22 cellular contexts compared by ENCODE assay signal in genomic region chr1:118250232-118250631, GRCh38.
DNase-seq lines count a peak whose midpoint lies in the region; ATAC-seq and TF ChIP-seq lines count a peak whose summit lies in the region.
"Had no signal": no experiment of that assay in that cellular context is flagged by ENCODE, and none has a peak within 500 bp of the region (broad histone marks: within the 10 kb centered on the region; RNA-seq: fewer than 3 reads in every experiment).

No MANE protein-coding gene starts in this region.

- H2BK15ac ChIP-seq in H9 (ENCODE audit: low read depth, low read length) = no peak overlapping the region

- H3K56ac ChIP-seq in H9 (ENCODE audit: insufficient read length, low read depth, low read length) = no peak overlapping the region

- DNase-seq in H9 (no peak), WTC11 (ENCODE audit: low spot score) (no peak), iPS DF 19.7 (ENCODE audit: low read depth, low spot score) (peak; percentile 28), nephron progenitor cell (no peak), heart right ventricle (no peak), NCI-H446 (lab: John Stamatoyannopoulos, UW) (no peak)
- DNase-seq: C1 segment of cervical spinal cord; DND-41; GM23248; KBM-7; NCI-H1048; NCI-H1436; NCI-H2029 treated with DMSO at 0.1 percent for 48 hours; NCI-H2171; NCI-H748 treated with DMSO at 0.1 percent for 48 hours; NK-92 treated with Interleukin-12 subunit alpha and Interleukin-12 subunit beta, amount 100 ng/mL, for 24 hours; Peyer's patch; Right ventricle myocardium superior had no signal

- no peaks in the 10 kb centered on the region for H3K79me2 ChIP-seq in H9 (ENCODE audit: insufficient read depth, low read length)

- H3K27ac ChIP-seq in H9 (ENCODE audit: insufficient read length, low read depth, low read length) (no peak overlapping the region), heart right ventricle (no peak overlapping the region)
- H3K27ac ChIP-seq: GM23248, Peyer's patch, SK-N-MC had no signal

- no peak overlapping the region for H3K18ac ChIP-seq in H9 (ENCODE audit: insufficient read length, low read depth, low read length)

- H3K4me1 Mint-ChIP-seq in H9 (peaks cover 23 to 24% of the 10 kb centered on the region in 2 experiments), WTC11 (peaks cover 42% of the 10 kb centered on the region), nephron progenitor cell (peaks cover 56% of the 10 kb centered on the region)

- no peak overlapping the region for H3K23ac ChIP-seq in H9 (ENCODE audit: insufficient read length, low read depth, low read length)

- ATAC-seq in WTC11 (peak; percentile 79), heart right ventricle (no peak), GM18858 (IDR thresholded peaks at IDR 0.05; ENCODE audit: unreplicated experiment) (no peak), GM19463 (IDR thresholded peaks at IDR 0.05; ENCODE audit: unreplicated experiment) (no peak)
- ATAC-seq: HepG2 had no signal

- H3K4me3 ChIP-seq in heart right ventricle = no peak overlapping the region
- H3K4me3 ChIP-seq: GM23248, Peyer's patch, SK-N-MC had no signal

- H2AK5ac ChIP-seq in H9 (ENCODE audit: insufficient read length, low read length) = no peak overlapping the region

- no peak overlapping the region for H2BK12ac ChIP-seq in H9 (ENCODE audit: insufficient read length, low read depth, low read length)

- CTCF ChIA-PET in WTC11 (lab: Charles Lee) = interaction anchor here (0.6 to 1.4 kb wide), 3 partner anchors 9 to 27 kb away, joined by 3 to 7 read pairs (median 3); no protein-coding TSS in a partner anchor

- H3K27ac Mint-ChIP-seq in H9 (peak overlapping the region in 2 of 3 experiments; percentile 8 to 73; a peak in 2 of 7 replicates), WTC11 (peak overlapping the region; percentile 84), nephron progenitor cell (peak overlapping the region; percentile 80)

- H3T11ph ChIP-seq in H9 (ENCODE audit: low read length) = no peak overlapping the region

- H3K9me3 ChIP-seq in H9 (ENCODE audit: control insufficient read depth, low read depth, low read length) (no peaks in the 10 kb centered on the region), heart right ventricle (no peaks in the 10 kb centered on the region)
- H3K9me3 ChIP-seq: Peyer's patch had no signal

- peaks cover 5% of the 10 kb centered on the region; the same call in 1 of the 2 replicates for H3K4me1 ChIP-seq in H9 (ENCODE audit: insufficient read depth, low read length)
- H3K4me1 ChIP-seq in heart right ventricle = no peaks in the 10 kb centered on the region
- H3K4me1 ChIP-seq: Peyer's patch had no signal

- H4K5ac ChIP-seq in H9 (ENCODE audit: insufficient read length, low read depth, low read length) = no peak overlapping the region

- H3K4me2 ChIP-seq in H9 (ENCODE audit: insufficient read depth, insufficient read length, low read length) = peak overlapping the region; percentile 33

- H2AFZ ChIP-seq in H9 (ENCODE audit: low read length) = no peak overlapping the region
- H2AFZ ChIP-seq: GM23248 had no signal

- no peaks in the 10 kb centered on the region for H3K23me2 ChIP-seq in H9 (ENCODE audit: insufficient read length, low read depth, low read length, poor library complexity, severe bottlenecking)

- no peaks in the 10 kb centered on the region for H3K27me3 ChIP-seq in H9 (ENCODE audit: insufficient read depth, low read length)
- H3K27me3 ChIP-seq in heart right ventricle = peaks cover 0 to 4% (median 0%) of the 10 kb centered on the region in 7 donors
- H3K27me3 ChIP-seq: Peyer's patch had no signal

- no peaks in the 10 kb centered on the region for H4K20me1 ChIP-seq in H9 (ENCODE audit: control insufficient read depth, insufficient read depth, insufficient read length)

- no peaks in the 10 kb centered on the region for H3K79me1 ChIP-seq in H9 (ENCODE audit: insufficient read depth, low read depth, low read length, poor library complexity, severe bottlenecking)

- H2BK20ac ChIP-seq in H9 (ENCODE audit: low read depth, low read length, poor library complexity, severe bottlenecking) = no peak overlapping the region

- POLR2A ChIA-PET in WTC11 (lab: Charles Lee) = no interaction called here

- H2BK5ac ChIP-seq in H9 (ENCODE audit: insufficient read length, low read length) = no peak overlapping the region

- H4K91ac ChIP-seq in H9 (ENCODE audit: insufficient read length, low read depth, low read length) = no peak overlapping the region

- intact Hi-C loops in heart right ventricle (cut with DNase I) = no loop called here

- no peak overlapping the region for H2BK120ac ChIP-seq in H9 (ENCODE audit: low read depth, low read length, poor library complexity, severe bottlenecking)

- H3K36me3 Mint-ChIP-seq in H9 (ENCODE audit: insufficient read depth in 1 of 3, low read depth in 3 of 3) = no peaks in the 10 kb centered on the region
- H3K36me3 Mint-ChIP-seq in WTC11 = no peaks in the 10 kb centered on the region
- H3K36me3 Mint-ChIP-seq in nephron progenitor cell (ENCODE audit: low read depth) = no peaks in the 10 kb centered on the region

- H3K4ac ChIP-seq in H9 (ENCODE audit: low read depth, low read length) = no peak overlapping the region

- no CpG with 5 or more reads among the region's 3 CpGs for WGBS in H9 (ENCODE audit: extremely low coverage, insufficient read length, low lambda C conversion rate)
- 34% methylated on average over 3 of the region's 3 CpGs for WGBS in heart right ventricle, 2 donors

- no peak overlapping the region for H3K14ac ChIP-seq in H9 (ENCODE audit: insufficient read depth, low read length)

- TF ChIP-seq CTCF in H9 (conservative IDR thresholded peaks at IDR 0.05) = no peak
- TF ChIP-seq CTCF in WTC11 (IDR thresholded peaks at IDR 0.05) = no peak
- TF ChIP-seq CTCF in nephron progenitor cell (IDR thresholded peaks at IDR 0.05) = no peak
- TF ChIP-seq CTCF in heart right ventricle (IDR thresholded peaks at IDR 0.05) = no peak

- peak overlapping the region in 1 of 2 experiments; percentile 51; a peak in 2 of 5 replicates for H3K4me3 Mint-ChIP-seq in H9
- H3K4me3 Mint-ChIP-seq in WTC11 = peak overlapping the region; percentile 16; the same call in 1 of the 2 replicates
- H3K4me3 Mint-ChIP-seq in nephron progenitor cell = no peak overlapping the region

- no peak overlapping the region for H3K9ac ChIP-seq in H9 (ENCODE audit: extremely low read depth, insufficient read length, low read length)
- H3K9ac ChIP-seq: GM23248 had no signal

- peaks cover 1% of the 10 kb centered on the region; the same call in 1 of the 2 replicates for H3K27me3 Mint-ChIP-seq in H9 (ENCODE audit: low read depth)
- H3K27me3 Mint-ChIP-seq in WTC11 (ENCODE audit: low read depth) = peaks cover 2% of the 10 kb centered on the region; the same call in 1 of the 2 replicates
- peaks cover 3% of the 10 kb centered on the region for H3K27me3 Mint-ChIP-seq in nephron progenitor cell (ENCODE audit: low read depth, poor library complexity)

- no peak overlapping the region for H4K8ac ChIP-seq in H9 (replicated peaks; ENCODE audit: insufficient read length, low read depth, low read length)

- H3K36me3 ChIP-seq in heart right ventricle = no peaks in the 10 kb centered on the region
- H3K36me3 ChIP-seq: Peyer's patch had no signal

- H3K9me3 Mint-ChIP-seq in H9 = no peaks in the 10 kb centered on the region
- no peaks in the 10 kb centered on the region for H3K9me3 Mint-ChIP-seq in WTC11
- no peaks in the 10 kb centered on the region for H3K9me3 Mint-ChIP-seq in nephron progenitor cell

TF ChIP-seq in WTC11, 78 proteins besides CTCF, POLR2A, EP300 and RAD21:
- TF ChIP-seq MLX (CRISPR knock-in tag; IDR thresholded peaks at IDR 0.05) = no peak
- no peak for TF ChIP-seq RORB (CRISPR knock-in tag; IDR thresholded peaks at IDR 0.05)
- no peak for TF ChIP-seq KAT7 (CRISPR knock-in tag; IDR thresholded peaks at IDR 0.05; ENCODE audit: borderline replicate concordance)
- no peak for TF ChIP-seq HMGA2 (CRISPR knock-in tag; IDR thresholded peaks at IDR 0.05)
- TF ChIP-seq NR2C2 (CRISPR knock-in tag; IDR thresholded peaks at IDR 0.05) = no peak
- no peak for TF ChIP-seq ZNF396 (CRISPR knock-in tag; IDR thresholded peaks at IDR 0.05; ENCODE audit: borderline replicate concordance)
- TF ChIP-seq GTF2I (CRISPR knock-in tag; conservative IDR thresholded peaks at IDR 0.05) = no peak
- no peak for TF ChIP-seq ZNF671 (CRISPR knock-in tag; IDR thresholded peaks at IDR 0.05)
- no peak for TF ChIP-seq SMAD3 (CRISPR knock-in tag; IDR thresholded peaks at IDR 0.05; ENCODE audit: borderline replicate concordance)
- no peak for TF ChIP-seq ATF6 (CRISPR knock-in tag; IDR thresholded peaks at IDR 0.05)
- TF ChIP-seq OVOL2 (CRISPR knock-in tag; IDR thresholded peaks at IDR 0.05; ENCODE audit: borderline replicate concordance) = no peak
- no peak for TF ChIP-seq GRHL2 (CRISPR knock-in tag; IDR thresholded peaks at IDR 0.05; ENCODE audit: insufficient replicate concordance, severe bottlenecking)
